In the genomic region with DNA sequence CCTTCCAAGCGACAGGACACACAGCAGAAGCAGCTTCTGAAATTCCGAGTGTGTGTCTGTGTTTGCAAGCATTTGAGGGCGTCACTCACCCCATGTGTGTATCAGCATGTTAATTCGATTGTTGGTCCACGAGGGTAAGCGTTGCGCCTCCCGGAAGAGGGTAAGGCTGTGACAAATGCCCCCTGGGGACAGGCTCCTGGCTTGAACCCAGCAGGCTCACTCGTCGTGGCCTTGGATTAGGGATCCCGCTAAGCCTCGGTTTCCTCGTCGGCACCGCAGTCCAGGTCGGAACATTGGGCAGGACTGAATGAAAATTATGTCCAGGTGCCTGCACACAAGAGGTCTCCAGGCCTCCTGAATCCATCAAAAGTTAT, we compare ENCODE assay signal across 9 cellular contexts. TPM values are rescaled to one million over a fixed set of nuclear protein-coding genes. Genes with fewer than 3 reads are reported as not detected.
DNase-seq lines count a peak whose midpoint lies in the region; ATAC-seq and TF ChIP-seq lines count a peak whose summit lies in the region.
"Had no signal": no experiment of that assay in that cellular context is flagged by ENCODE, and none has a peak within 500 bp of the region (broad histone marks: within the 10 kb centered on the region; RNA-seq: fewer than 3 reads in every experiment).

No MANE protein-coding gene starts in this region.

- H3K9me3 ChIP-seq in left lung (no peaks in the 10 kb centered on the region), upper lobe of left lung (no peaks in the 10 kb centered on the region)

- H3K27ac ChIP-seq in left lung (peak overlapping the region in 1 of 2 donors; percentile 95), upper lobe of left lung (peak overlapping the region; percentile 93 to 97 (median 94))

- H3K9me3 Mint-ChIP-seq in activated T-cell treated with anti-CD3 and anti-CD28 coated beads, Interleukin-2, amount 50 U/mL, for 72 hours = peaks cover 4% of the 10 kb centered on the region in 2 donors
- no peaks in the 10 kb centered on the region for H3K9me3 Mint-ChIP-seq in activated T-helper 2 cell treated with anti-CD3 and anti-CD28 coated beads, Interferon-gamma antibody, Interleukin-2, Interleukin-4, amounts not matched to agents 10 μg/mL and 5 μg/mL and 100 μg/mL, durations not matched to agents 14 hours and 24 hours and 36 hours

- no peak for TF ChIP-seq POLR2A in upper lobe of left lung (IDR thresholded peaks at IDR 0.05)

- WGBS in upper lobe of left lung, 2 donors = 70 to 76% methylated on average over 12 to 16 of the region's 16 CpGs

- H3K4me3 ChIP-seq in left lung (peak overlapping the region; percentile 60 to 90), upper lobe of left lung (peak overlapping the region in 3 of 4 donors; percentile 75 to 90 (median 76))

- H3K36me3 Mint-ChIP-seq in activated T-cell treated with anti-CD3 and anti-CD28 coated beads, Interleukin-2, amount 50 U/mL, for 72 hours (ENCODE audit: insufficient read depth in 2 of 2) = peaks cover 7 to 8% of the 10 kb centered on the region in 2 donors
- peaks cover 7% of the 10 kb centered on the region for H3K36me3 Mint-ChIP-seq in activated T-helper 2 cell treated with anti-CD3 and anti-CD28 coated beads, Interferon-gamma antibody, Interleukin-2, Interleukin-4, amounts not matched to agents 10 μg/mL and 5 μg/mL and 100 μg/mL, durations not matched to agents 14 hours and 24 hours and 36 hours (ENCODE audit: low read depth)

- peak overlapping the region; percentile 85 to 86 for H3K4me3 Mint-ChIP-seq in activated T-cell treated with anti-CD3 and anti-CD28 coated beads, Interleukin-2, amount 50 U/mL, for 72 hours
- H3K4me3 Mint-ChIP-seq in activated T-helper 2 cell treated with anti-CD3 and anti-CD28 coated beads, Interferon-gamma antibody, Interleukin-2, Interleukin-4, amounts not matched to agents 10 μg/mL and 5 μg/mL and 100 μg/mL, durations not matched to agents 14 hours and 24 hours and 36 hours (ENCODE audit: low read depth) = peak overlapping the region; percentile 81

- H3K4me1 Mint-ChIP-seq in activated T-cell treated with anti-CD3 and anti-CD28 coated beads, Interleukin-2, amount 50 U/mL, for 72 hours (ENCODE audit: low read depth) = peaks cover 38% of the 10 kb centered on the region
- peaks cover 14% of the 10 kb centered on the region for H3K4me1 Mint-ChIP-seq in activated T-helper 2 cell treated with anti-CD3 and anti-CD28 coated beads, Interferon-gamma antibody, Interleukin-2, Interleukin-4, amounts not matched to agents 10 μg/mL and 5 μg/mL and 100 μg/mL, durations not matched to agents 14 hours and 24 hours and 36 hours (ENCODE audit: low read depth)

- H3K36me3 ChIP-seq in left lung (peaks cover 0 to 21% of the 10 kb centered on the region in 2 donors), upper lobe of left lung (peaks cover 0 to 19% (median 10%) of the 10 kb centered on the region in 4 donors)

- peak overlapping the region; percentile 85 for H3K27ac Mint-ChIP-seq in activated T-cell treated with anti-CD3 and anti-CD28 coated beads, Interleukin-2, amount 50 U/mL, for 72 hours
- H3K27ac Mint-ChIP-seq in activated T-helper 2 cell treated with anti-CD3 and anti-CD28 coated beads, Interferon-gamma antibody, Interleukin-2, Interleukin-4, amounts not matched to agents 10 μg/mL and 5 μg/mL and 100 μg/mL, durations not matched to agents 14 hours and 24 hours and 36 hours = peak overlapping the region; percentile 79

- H3K27me3 ChIP-seq in left lung (peaks cover 0 to 29% of the 10 kb centered on the region in 2 donors), upper lobe of left lung (peaks cover 0 to 6% (median 0%) of the 10 kb centered on the region in 4 donors)

- ATAC-seq in activated T-cell treated with anti-CD3 and anti-CD28 coated beads, Interleukin-2, amount 50 U/mL, for 72 hours (replicated peaks in 1 of 2) = no peak
- no peak for ATAC-seq in left lung
- no peak for ATAC-seq in upper lobe of left lung (ENCODE audit: low FRiP score in 2 of 2)

- intact Hi-C loops in activated T-helper 2 cell treated with anti-CD3 and anti-CD28 coated beads, Interferon-gamma antibody, Interleukin-2, Interleukin-4, amounts not matched to agents 10 μg/mL and 5 μg/mL and 100 μg/mL, durations not matched to agents 14 hours and 24 hours and 36 hours (cut with micrococcal nuclease) = no loop called here
- intact Hi-C loops in left lung (cut with DNase I) = no loop called here

- peaks cover 0 to 33% of the 10 kb centered on the region in 2 donors for H3K4me1 ChIP-seq in left lung
- H3K4me1 ChIP-seq in upper lobe of left lung = peaks cover under 1 to 43% (median 14%) of the 10 kb centered on the region in 4 donors

- no peak for TF ChIP-seq EP300 in upper lobe of left lung (IDR thresholded peaks at IDR 0.05)

- no peak for TF ChIP-seq CTCF in left lung (IDR thresholded peaks at IDR 0.05)
- no peak for TF ChIP-seq CTCF in upper lobe of left lung (IDR thresholded peaks at IDR 0.05)

- no peaks in the 10 kb centered on the region for H3K27me3 Mint-ChIP-seq in activated T-cell treated with anti-CD3 and anti-CD28 coated beads, Interleukin-2, amount 50 U/mL, for 72 hours (ENCODE audit: low read depth)
- H3K27me3 Mint-ChIP-seq in activated T-helper 2 cell treated with anti-CD3 and anti-CD28 coated beads, Interferon-gamma antibody, Interleukin-2, Interleukin-4, amounts not matched to agents 10 μg/mL and 5 μg/mL and 100 μg/mL, durations not matched to agents 14 hours and 24 hours and 36 hours (ENCODE audit: low read depth) = no peaks in the 10 kb centered on the region

- DNase-seq in activated T-cell treated with anti-CD3 and anti-CD28 coated beads, Interleukin-2, amount 50 U/mL, for 72 hours = no peak
- DNase-seq in activated T-cell treated with anti-CD3 and anti-CD28 coated beads, Interleukin-2, amount 50 U/mL, for 48 hours = no peak
- DNase-seq in activated T-helper 2 cell treated with anti-CD3 and anti-CD28 coated beads, Interferon-gamma antibody, Interleukin-2, Interleukin-4, amounts not matched to agents 10 μg/mL and 5 μg/mL and 100 μg/mL, durations not matched to agents 14 hours and 24 hours and 36 hours (ENCODE audit: low spot score) = no peak
- DNase-seq in left lung = no peak
- no peak for DNase-seq in upper lobe of left lung
- no peak for DNase-seq in glomerular visceral epithelial cell (ENCODE audit: extremely low spot score)
- DNase-seq in NCI-H69 (lab: John Stamatoyannopoulos, UW) = no peak
- no peak for DNase-seq in HuH-7.5 (ENCODE audit: low spot score)

RNA-seq across cellular contexts. Expression of a gene that starts 0.6 kb away (rescaled TPM):
- total RNA-seq in activated T-cell treated with anti-CD3 and anti-CD28 coated beads, Interleukin-2, amount 50 U/mL, for 72 hours = 100 to 1,000 TPM; 132 TPM
- 96.3 and 104 TPM in 2 replicates for total RNA-seq in activated T-helper 2 cell treated with anti-CD3 and anti-CD28 coated beads, Interferon-gamma antibody, Interleukin-2, Interleukin-4, amounts not matched to agents 10 μg/mL and 5 μg/mL and 100 μg/mL, durations not matched to agents 14 hours and 24 hours and 36 hours
- total RNA-seq in left lung (100 to 1,000 TPM; 153 to 277 TPM), upper lobe of left lung (100 to 1,000 TPM; 111 to 562 (median 249) TPM)

RNA-seq across cellular contexts. Expression of a gene that starts 2.8 kb away (rescaled TPM):
- total RNA-seq in activated T-cell treated with anti-CD3 and anti-CD28 coated beads, Interleukin-2, amount 50 U/mL, for 72 hours = 1 to 10 TPM; 1.9 to 2.2 TPM
- 1.2 and 1.6 TPM in 2 replicates for total RNA-seq in activated T-helper 2 cell treated with anti-CD3 and anti-CD28 coated beads, Interferon-gamma antibody, Interleukin-2, Interleukin-4, amounts not matched to agents 10 μg/mL and 5 μg/mL and 100 μg/mL, durations not matched to agents 14 hours and 24 hours and 36 hours
- total RNA-seq in left lung = 1 to 10 TPM; 1.6 to 1.8 TPM
- 10 to 100 TPM in 1 of 6 donors, 1 to 10 TPM in 4, not detected in 1; 2.3 to 21.0 (median 3.3) TPM for total RNA-seq in upper lobe of left lung
- total RNA-seq: glomerular endothelial cell had no signal

RNA-seq across cellular contexts. Expression of a gene that starts 6.7 kb away (rescaled TPM):
- 10 to 100 TPM; 65.5 to 74.0 TPM for total RNA-seq in activated T-cell treated with anti-CD3 and anti-CD28 coated beads, Interleukin-2, amount 50 U/mL, for 72 hours
- 95.7 and 113 TPM in 2 replicates for total RNA-seq in activated T-helper 2 cell treated with anti-CD3 and anti-CD28 coated beads, Interferon-gamma antibody, Interleukin-2, Interleukin-4, amounts not matched to agents 10 μg/mL and 5 μg/mL and 100 μg/mL, durations not matched to agents 14 hours and 24 hours and 36 hours
- 10 to 100 TPM; 92.6 to 98.6 TPM for total RNA-seq in left lung
- 100 to 1,000 TPM in 2 of 6 donors, 10 to 100 TPM in 4; 21.3 to 133 (median 71.3) TPM for total RNA-seq in upper lobe of left lung

RNA-seq across cellular contexts. Expression of a gene that starts 7.0 kb away (rescaled TPM):
- 10 to 100 TPM; 53.3 to 59.3 TPM for total RNA-seq in activated T-cell treated with anti-CD3 and anti-CD28 coated beads, Interleukin-2, amount 50 U/mL, for 72 hours
- 43.0 and 44.3 TPM in 2 replicates for total RNA-seq in activated T-helper 2 cell treated with anti-CD3 and anti-CD28 coated beads, Interferon-gamma antibody, Interleukin-2, Interleukin-4, amounts not matched to agents 10 μg/mL and 5 μg/mL and 100 μg/mL, durations not matched to agents 14 hours and 24 hours and 36 hours
- total RNA-seq in left lung = 10 to 100 TPM; 32.8 to 33.7 TPM
- 10 to 100 TPM; 35.7 to 81.7 (median 51.4) TPM for total RNA-seq in upper lobe of left lung

RNA-seq across cellular contexts. Expression of a gene that starts 32.5 kb away (rescaled TPM):
- total RNA-seq in activated T-cell treated with anti-CD3 and anti-CD28 coated beads, Interleukin-2, amount 50 U/mL, for 72 hours = not detected
- not detected in 2 replicates for total RNA-seq in activated T-helper 2 cell treated with anti-CD3 and anti-CD28 coated beads, Interferon-gamma antibody, Interleukin-2, Interleukin-4, amounts not matched to agents 10 μg/mL and 5 μg/mL and 100 μg/mL, durations not matched to agents 14 hours and 24 hours and 36 hours
- 10 to 100 TPM in 1 of 2 donors, 1 to 10 TPM in 1; 3.6 to 22.4 TPM for total RNA-seq in left lung
- total RNA-seq in upper lobe of left lung = 10 to 100 TPM in 3 of 6 donors, 1 to 10 TPM in 3; 2.5 to 59.2 (median 13.8) TPM
- total RNA-seq: glomerular endothelial cell had no signal
